ENCODE assay signal across 8 cellular contexts in the genomic region with DNA sequence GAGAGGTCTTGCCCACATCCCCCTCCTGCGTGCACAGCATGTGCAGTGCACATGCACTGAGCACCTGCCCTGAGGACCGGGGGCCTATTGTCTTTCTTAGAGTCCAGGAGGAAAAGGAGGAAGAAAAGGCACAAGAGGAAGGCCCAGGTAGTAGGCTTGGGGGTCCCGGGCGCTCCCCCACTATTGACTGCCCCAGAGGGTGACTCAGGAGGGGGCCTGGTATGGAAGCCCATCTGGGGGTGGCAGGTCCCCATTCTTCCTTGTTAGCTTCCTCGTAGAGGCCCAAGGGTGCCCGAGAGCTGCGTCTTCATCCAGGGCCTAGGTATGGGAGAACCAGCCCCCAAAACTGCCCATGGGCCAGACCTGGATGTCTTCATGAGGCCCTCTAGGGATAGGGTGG.
"Had no signal": no experiment of that assay in that cellular context is flagged by ENCODE, and none has a peak within 500 bp of the region (broad histone marks: within the 10 kb centered on the region; RNA-seq: fewer than 3 reads in every experiment).

No MANE protein-coding gene starts in this region.

- H3K4me3 ChIP-seq: GM12878 had no signal

- FAIRE-seq: G401.6, GM12878, GM12891, GM12892, GM18507, GM19239 had no signal

- DNase-seq: GDM1, GF-D8 had no signal

- ATAC-seq: GM12878 had no signal
